In genomic region chr21:43767980-43768867, GRCh38 we compare ENCODE assay signal across 1 cellular context.
A peak's percentile ranks its signal among the peaks of the same experiment; 100 is the strongest.
TF ChIP-seq lines count a peak whose summit lies in the region.

No MANE protein-coding gene starts in this region.

TF ChIP-seq in K562, 482 proteins besides CTCF, POLR2A, EP300 and RAD21 (continued from another document):
- TF ChIP-seq JUNB (CRISPR knock-in tag; conservative IDR thresholded peaks at IDR 0.05), result no peak
- no peak for TF ChIP-seq MCM2 (IDR thresholded peaks at IDR 0.05; ENCODE audit: low read depth)
- no peak for TF ChIP-seq AFF1 (IDR thresholded peaks at IDR 0.05; ENCODE audit: low read depth in 1 of 2, partially characterized antibody in 2 of 2)
- TF ChIP-seq SMARCA5 (IDR thresholded peaks at IDR 0.05), result no peak
- no peak for TF ChIP-seq RBM14 (IDR thresholded peaks at IDR 0.05; ENCODE audit: borderline replicate concordance, insufficient read depth, low read depth, low read length)
- TF ChIP-seq NFATC3 (IDR thresholded peaks at IDR 0.05), result no peak
- no peak for TF ChIP-seq ZNF696 (CRISPR knock-in tag; conservative IDR thresholded peaks at IDR 0.05)
- peak; percentile 66; the same call in 1 of the 2 replicates for TF ChIP-seq BRD4 (IDR thresholded peaks at IDR 0.05)
- TF ChIP-seq ZNF239 (CRISPR knock-in tag; IDR thresholded peaks at IDR 0.05), result no peak
- no peak for TF ChIP-seq NR3C1 (CRISPR knock-in tag; IDR thresholded peaks at IDR 0.05)
- peak; percentile 99 for TF ChIP-seq NFE2 (IDR thresholded peaks at IDR 0.05; ENCODE audit: low read depth)
- TF ChIP-seq TAF1 (IDR thresholded peaks at IDR 0.05; ENCODE audit: control insufficient read depth, extremely low read depth, insufficient read depth, low read length, severe bottlenecking), result no peak
- no peak for TF ChIP-seq POLR3A (IDR thresholded peaks at IDR 0.05; ENCODE audit: borderline replicate concordance, extremely low read depth, insufficient read depth, insufficient read length)
- TF ChIP-seq HNRNPL (IDR thresholded peaks at IDR 0.05; ENCODE audit: low read depth, low read length), result peak; percentile 39; the same call in 1 of the 2 replicates
- TF ChIP-seq DIDO1 (tag; IDR thresholded peaks at IDR 0.05; ENCODE audit: low read depth), result no peak
- TF ChIP-seq KDM4B (IDR thresholded peaks at IDR 0.05; ENCODE audit: borderline replicate concordance in 2 of 2, low read depth in 1 of 2), result no peak
- TF ChIP-seq SMAD2 (IDR thresholded peaks at IDR 0.05; ENCODE audit: low read depth, low read length), result no peak
- TF ChIP-seq TAF9B (IDR thresholded peaks at IDR 0.05; ENCODE audit: partially characterized antibody), result no peak
- no peak for TF ChIP-seq TGIF2 (CRISPR knock-in tag; IDR thresholded peaks at IDR 0.05)
- TF ChIP-seq ELK3 (CRISPR knock-in tag; IDR thresholded peaks at IDR 0.05), result no peak
- peak in 1 of 2 experiments; percentile 82; a peak in 2 of 4 replicates for TF ChIP-seq HDAC1 (IDR thresholded peaks at IDR 0.05)
- peak; percentile 23; the same call in 1 of the 2 replicates for TF ChIP-seq POLR2AphosphoS5 (IDR thresholded peaks at IDR 0.05; ENCODE audit: control insufficient read depth, insufficient read depth, low read depth, low read length)
- no peak for TF ChIP-seq TCF7 (IDR thresholded peaks at IDR 0.05; ENCODE audit: borderline replicate concordance)
